10 cellular contexts compared by ENCODE assay signal in genomic region chr14:103139371-103140016, GRCh38. TPM values are rescaled to one million over a fixed set of nuclear protein-coding genes. Genes with fewer than 3 reads are reported as not detected.
DNase-seq lines count a peak whose midpoint lies in the region; ATAC-seq and TF ChIP-seq lines count a peak whose summit lies in the region.
"Had no signal": no experiment of that assay in that cellular context is flagged by ENCODE, and none has a peak within 500 bp of the region (broad histone marks: within the 10 kb centered on the region; RNA-seq: fewer than 3 reads in every experiment).

No MANE protein-coding gene starts in this region.

- ATAC-seq in GM18870 (IDR thresholded peaks at IDR 0.05; ENCODE audit: unreplicated experiment): no peak

- H3K9me3 Mint-ChIP-seq in dendritic cell treated with granulocyte-macrophage colony-stimulating factor and Interleukin-4, amounts not matched to agents 40 ng/mL and 50 ng/mL, for 4 days: no peaks in the 10 kb centered on the region
- no peaks in the 10 kb centered on the region for H3K9me3 Mint-ChIP-seq in nephron
- H3K9me3 Mint-ChIP-seq in immature natural killer cell: no peaks in the 10 kb centered on the region

- peak overlapping the region; percentile 64 for H3K4me3 Mint-ChIP-seq in dendritic cell treated with granulocyte-macrophage colony-stimulating factor and Interleukin-4, amounts not matched to agents 40 ng/mL and 50 ng/mL, for 4 days
- H3K4me3 Mint-ChIP-seq in nephron: peak overlapping the region; percentile 60 to 78 (median 77)
- no peak overlapping the region for H3K4me3 Mint-ChIP-seq in immature natural killer cell

- no peak for TF ChIP-seq CTCF in nephron (IDR thresholded peaks at IDR 0.05; ENCODE audit: unreplicated experiment in 3 of 3)

- peaks cover 59% of the 10 kb centered on the region for H3K4me1 Mint-ChIP-seq in dendritic cell treated with granulocyte-macrophage colony-stimulating factor and Interleukin-4, amounts not matched to agents 40 ng/mL and 50 ng/mL, for 4 days (ENCODE audit: low read depth)
- H3K4me1 Mint-ChIP-seq in nephron (peaks cover 51% of the 10 kb centered on the region), immature natural killer cell (peaks cover 0 to 10% of the 10 kb centered on the region in 2 donors)

- intact Hi-C loops in dendritic cell treated with granulocyte-macrophage colony-stimulating factor and Interleukin-4, amounts not matched to agents 40 ng/mL and 50 ng/mL, for 4 days (cut with micrococcal nuclease): loop anchor here (2.0 kb wide), 2 partner anchors 35 to 153 kb away; no protein-coding TSS in a partner anchor

- H3K27me3 Mint-ChIP-seq in dendritic cell treated with granulocyte-macrophage colony-stimulating factor and Interleukin-4, amounts not matched to agents 40 ng/mL and 50 ng/mL, for 4 days: peaks cover 31% of the 10 kb centered on the region
- H3K27me3 Mint-ChIP-seq in nephron (ENCODE audit: low read depth): no peaks in the 10 kb centered on the region
- peaks cover 2 to 8% (median 3%) of the 10 kb centered on the region in 3 donors for H3K27me3 Mint-ChIP-seq in immature natural killer cell (ENCODE audit: low read depth in 3 of 3)

- DNase-seq in ELF-1 (ENCODE audit: low read depth, low spot score) (peak; percentile 33), immature natural killer cell (no peak), DMS53 (lab: John Stamatoyannopoulos, UW) (no peak)
- DNase-seq: GF-D8; NCI-H2081 treated with DMSO at 0.1 percent for 48 hours; stimulated activated CD4-positive, alpha-beta T cell treated with anti-CD3 and anti-CD28 coated beads, Interleukin-12 subunit alpha, Interleukin-12 subunit beta, amount 100 ng/mL, for 4 hours; T-helper 9 cell had no signal

- H3K27ac Mint-ChIP-seq in dendritic cell treated with granulocyte-macrophage colony-stimulating factor and Interleukin-4, amounts not matched to agents 40 ng/mL and 50 ng/mL, for 4 days: peak overlapping the region; percentile 78
- H3K27ac Mint-ChIP-seq in nephron (peak overlapping the region; percentile 80 to 85 (median 81)), immature natural killer cell (no peak overlapping the region)

- peaks cover 27% of the 10 kb centered on the region for H3K36me3 Mint-ChIP-seq in dendritic cell treated with granulocyte-macrophage colony-stimulating factor and Interleukin-4, amounts not matched to agents 40 ng/mL and 50 ng/mL, for 4 days (ENCODE audit: low read depth)
- peaks cover 4% of the 10 kb centered on the region for H3K36me3 Mint-ChIP-seq in nephron (ENCODE audit: low read depth)
- H3K36me3 Mint-ChIP-seq in immature natural killer cell: no peaks in the 10 kb centered on the region

RNA-seq across cellular contexts. Expression of gene TNFAIP2, which starts 16.2 kb away (rescaled TPM):
- 1 to 10 TPM in 1 of 3 donors, under 1 TPM in 2; 0.20 to 1.4 (median 0.91) TPM for polyA plus RNA-seq in immature natural killer cell

RNA-seq across cellular contexts. Expression of gene EXOC3L4, which starts 45.0 kb away (rescaled TPM):
- not detected for polyA plus RNA-seq in immature natural killer cell

RNA-seq across cellular contexts. Expression of gene LBHD2, which starts 55.5 kb away (rescaled TPM):
- not detected for polyA plus RNA-seq in immature natural killer cell

Comparison
In these comparisons a context has a peak if more than half of its experiments do, and no peak if none do; other contexts are left out.
1. H3K27ac Mint-ChIP-seq: peak in dendritic cell treated with granulocyte-macrophage colony-stimulating factor and Interleukin-4, amounts not matched to agents 40 ng/mL and 50 ng/mL, for 4 days (single experiment) and nephron (3 of 3); none in immature natural killer cell (0 of 6).
2. H3K4me3 Mint-ChIP-seq: peak in dendritic cell treated with granulocyte-macrophage colony-stimulating factor and Interleukin-4, amounts not matched to agents 40 ng/mL and 50 ng/mL, for 4 days (single experiment) and nephron (3 of 3); none in immature natural killer cell (0 of 5).